In the genomic region with DNA sequence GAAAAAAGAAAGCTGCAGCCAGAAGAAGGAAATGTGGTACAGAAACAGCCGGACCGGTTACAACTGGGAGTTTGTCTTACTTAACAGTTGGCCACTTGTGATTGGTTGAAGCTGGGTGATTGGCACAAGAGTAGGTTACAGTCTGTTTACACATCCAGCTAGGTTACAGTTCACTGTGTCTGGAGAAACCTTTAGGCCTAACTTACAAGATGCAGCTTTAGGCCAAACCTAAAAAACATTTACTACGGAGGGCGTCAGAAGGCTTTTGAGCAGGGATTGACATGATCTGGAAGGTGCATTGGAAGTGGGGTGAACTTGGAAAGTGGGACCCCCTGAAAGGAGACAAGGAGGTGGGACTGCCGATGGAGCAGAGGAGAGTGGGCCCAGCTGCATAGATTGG, we compare ENCODE assay signal across 10 cellular contexts.
DNase-seq lines count a peak whose midpoint lies in the region; ATAC-seq and TF ChIP-seq lines count a peak whose summit lies in the region.
"Had no signal": no experiment of that assay in that cellular context is flagged by ENCODE, and none has a peak within 500 bp of the region (broad histone marks: within the 10 kb centered on the region; RNA-seq: fewer than 3 reads in every experiment).

No MANE protein-coding gene starts in this region.

- ATAC-seq in mucosa of descending colon (peak; percentile 81), HG03025 (IDR thresholded peaks at IDR 0.05; ENCODE audit: low FRiP score, unreplicated experiment) (no peak), foreskin keratinocyte (no peak), HG03175 (IDR thresholded peaks at IDR 0.05; ENCODE audit: unreplicated experiment) (no peak)
- ATAC-seq in activated T-cell treated with anti-CD3 and anti-CD28 coated beads, Interleukin-2, amount 50 U/mL, for 4 hours: no peak

- H3K4me1 ChIP-seq in MM.1S (ENCODE audit: low read length) (peaks cover 31% of the 10 kb centered on the region), mucosa of descending colon (ENCODE audit: low read depth) (peaks cover 32% of the 10 kb centered on the region), foreskin keratinocyte (no peaks in the 10 kb centered on the region)

- H3K9me2 ChIP-seq in MM.1S (replicated peaks; ENCODE audit: insufficient read depth, low read length): no peaks in the 10 kb centered on the region

- DNase-seq in AG08395 (ENCODE audit: low spot score): peak; percentile 43
- DNase-seq in MM.1S: peak; percentile 54
- peak; percentile 74 for DNase-seq in dedifferentiated amniotic fluid mesenchymal stem cell (ENCODE audit: extremely low spot score)
- DNase-seq in mucosa of descending colon: peak in 1 of 3 donors; percentile 86
- DNase-seq in foreskin keratinocyte: no peak
- DNase-seq in activated T-cell treated with anti-CD3 and anti-CD28 coated beads, Interleukin-2, amount 50 U/mL, for 4 hours: no peak
- DNase-seq: anterior cingulate cortex, C1 segment of cervical spinal cord had no signal

- H3K27ac ChIP-seq in MM.1S (ENCODE audit: low read length) (no peak overlapping the region; the same call in 1 of the 2 replicates), foreskin keratinocyte (no peak overlapping the region)

- H2AFZ ChIP-seq in MM.1S (ENCODE audit: low read length): peak overlapping the region; percentile 20; the same call in 1 of the 2 replicates

- no peaks in the 10 kb centered on the region for H3K79me2 ChIP-seq in MM.1S (ENCODE audit: low read length)

- H3K9me3 Mint-ChIP-seq in activated T-cell treated with anti-CD3 and anti-CD28 coated beads, Interleukin-2, amount 50 U/mL, for 4 hours: peaks cover 5% of the 10 kb centered on the region

- TF ChIP-seq CTCF in MM.1S (IDR thresholded peaks at IDR 0.05; ENCODE audit: low read length): no peak
- peak; percentile 15 for TF ChIP-seq CTCF in mucosa of descending colon (IDR thresholded peaks at IDR 0.05)
- TF ChIP-seq CTCF in foreskin keratinocyte (conservative IDR thresholded peaks at IDR 0.05): no peak

- H4K20me1 ChIP-seq in MM.1S (ENCODE audit: insufficient read depth, low read length): no peaks in the 10 kb centered on the region

- H3K9me3 ChIP-seq in MM.1S (replicated peaks; ENCODE audit: insufficient read depth, low read length): no peaks in the 10 kb centered on the region
- H3K9me3 ChIP-seq in mucosa of descending colon: no peaks in the 10 kb centered on the region

- H3K36me3 ChIP-seq in MM.1S (replicated peaks; ENCODE audit: insufficient read depth, low read length): no peaks in the 10 kb centered on the region
- H3K36me3 ChIP-seq in mucosa of descending colon (ENCODE audit: low read depth): no peaks in the 10 kb centered on the region

- H3K27me3 ChIP-seq in MM.1S (replicated peaks; ENCODE audit: insufficient read depth, low read length): no peaks in the 10 kb centered on the region
- H3K27me3 ChIP-seq in foreskin keratinocyte: no peaks in the 10 kb centered on the region

- no peaks in the 10 kb centered on the region for H3K27me3 Mint-ChIP-seq in activated T-cell treated with anti-CD3 and anti-CD28 coated beads, Interleukin-2, amount 50 U/mL, for 4 hours (ENCODE audit: low read depth)

- H3K4me3 Mint-ChIP-seq in activated T-cell treated with anti-CD3 and anti-CD28 coated beads, Interleukin-2, amount 50 U/mL, for 4 hours: no peak overlapping the region

- no peaks in the 10 kb centered on the region for H3K4me1 Mint-ChIP-seq in activated T-cell treated with anti-CD3 and anti-CD28 coated beads, Interleukin-2, amount 50 U/mL, for 4 hours (ENCODE audit: low read depth)

- peak overlapping the region; percentile 12; the same call in 1 of the 2 replicates for H3K4me2 ChIP-seq in MM.1S (ENCODE audit: low read depth, low read length)

- no peak overlapping the region for H3K4me3 ChIP-seq in MM.1S (ENCODE audit: low read length)
- H3K4me3 ChIP-seq in mucosa of descending colon: no peak overlapping the region

- no peaks in the 10 kb centered on the region for H3K36me3 Mint-ChIP-seq in activated T-cell treated with anti-CD3 and anti-CD28 coated beads, Interleukin-2, amount 50 U/mL, for 4 hours (ENCODE audit: insufficient read depth)

- H3F3A ChIP-seq in MM.1S (ENCODE audit: insufficient read depth, low read length): peaks cover 4% of the 10 kb centered on the region; the same call in 1 of the 2 replicates

- intact Hi-C loops in mucosa of descending colon (cut with DNase I, micrococcal nuclease): no loop called here

- H3K9ac ChIP-seq in MM.1S (ENCODE audit: low read length): no peak overlapping the region

Comparison
In these comparisons a context has a peak if more than half of its experiments do, and no peak if none do; other contexts are left out.
1. DNase-seq: peak in AG08395 (single experiment), MM.1S (single experiment) and dedifferentiated amniotic fluid mesenchymal stem cell (single experiment); none in foreskin keratinocyte (0 of 2) and activated T-cell treated with anti-CD3 and anti-CD28 coated beads, Interleukin-2, amount 50 U/mL, for 4 hours (single experiment).